23 cellular contexts compared by ENCODE assay signal in genomic region chr13:28229522-28229921, GRCh38.
"Had no signal": no experiment of that assay in that cellular context is flagged by ENCODE, and none has a peak within 500 bp of the region (broad histone marks: within the 10 kb centered on the region; RNA-seq: fewer than 3 reads in every experiment).

No MANE protein-coding gene starts in this region.

- H3K4me3 ChIP-seq: esophagus squamous epithelium, gastrocnemius medialis, mucosa of descending colon had no signal

- H3K4me3 Mint-ChIP-seq: activated naive CD4-positive, alpha-beta T cell treated with anti-CD3 and anti-CD28 coated beads, Interleukin-2, amount 10 ng/mL, durations not matched to agents 7 days and 5 days; activated T-cell treated with anti-CD3 and anti-CD28 coated beads, Interleukin-2, amount 50 U/mL, for 72 hours; neural crest cell; T-helper 1 cell treated with Interleukin-12 subunit alpha and Interleukin-12 subunit beta and Interleukin-4 antibody, amounts not matched to agents 30 μg/mL and 1 μg/mL, for 36 hours had no signal

- H3K27me3 Mint-ChIP-seq: activated naive CD4-positive, alpha-beta T cell treated with anti-CD3 and anti-CD28 coated beads, Interleukin-2, amount 10 ng/mL, durations not matched to agents 7 days and 5 days had no signal

- H3K27ac Mint-ChIP-seq: activated naive CD4-positive, alpha-beta T cell treated with anti-CD3 and anti-CD28 coated beads, Interleukin-2, amount 10 ng/mL, durations not matched to agents 7 days and 5 days; activated T-cell treated with anti-CD3 and anti-CD28 coated beads, Interleukin-2, amount 50 U/mL, for 72 hours; T-helper 1 cell treated with Interleukin-12 subunit alpha and Interleukin-12 subunit beta and Interleukin-4 antibody, amounts not matched to agents 30 μg/mL and 1 μg/mL, for 36 hours had no signal

- ATAC-seq: activated T-cell treated with anti-CD3 and anti-CD28 coated beads, Interleukin-2, amount 50 U/mL, for 72 hours; gastrocnemius medialis; left cardiac atrium; mucosa of descending colon had no signal

- H3K27ac ChIP-seq: esophagus squamous epithelium, gastrocnemius medialis had no signal

- DNase-seq: activated CD4-positive, alpha-beta T cell treated with anti-CD3 and anti-CD28 coated beads for 4 hours; activated CD4-positive, alpha-beta T cell treated with anti-CD3 and anti-CD28 coated beads, Interleukin-2, amount 50 U/mL, for 48 hours; activated CD4-positive, CD25-positive, alpha-beta regulatory T cell; activated CD8-positive, alpha-beta memory T cell treated with anti-CD3 and anti-CD28 coated beads, Interleukin-2, amount 50 U/mL, for 48 hours; activated effector memory CD4-positive, alpha-beta T cell treated with Interleukin-2 at 50 U/mL for 16 hours; activated naive CD4-positive, alpha-beta T cell treated with anti-CD3 and anti-CD28 coated beads, Interleukin-2, amount 10 ng/mL, durations not matched to agents 7 days and 5 days; activated T-cell treated with anti-CD3 and anti-CD28 coated beads, Interleukin-2, amount 50 U/mL, for 72 hours; aorta; central memory CD4-positive, alpha-beta T cell; dermis blood vessel endothelial cell; effector CD8-positive, alpha-beta T cell; esophagus squamous epithelium; gastrocnemius medialis; hypothalamus; islet precursor cell; left cardiac atrium; mesenchymal stem cell; mucosa of descending colon; posterior cingulate gyrus; stimulated activated CD4-positive, alpha-beta T cell treated with anti-CD3 and anti-CD28 coated beads, Interleukin-4, amount 100 ng/mL, for 1 hour; stimulated activated naive CD4-positive, alpha-beta T cell had no signal

- H3K27me3 ChIP-seq: gastrocnemius medialis had no signal

- H3K4me1 ChIP-seq: esophagus squamous epithelium, gastrocnemius medialis had no signal

- H3K4me1 Mint-ChIP-seq: activated naive CD4-positive, alpha-beta T cell treated with anti-CD3 and anti-CD28 coated beads, Interleukin-2, amount 10 ng/mL, durations not matched to agents 7 days and 5 days; neural crest cell had no signal

- H3K9me3 Mint-ChIP-seq: activated naive CD4-positive, alpha-beta T cell treated with anti-CD3 and anti-CD28 coated beads, Interleukin-2, amount 10 ng/mL, durations not matched to agents 7 days and 5 days; activated T-cell treated with anti-CD3 and anti-CD28 coated beads, Interleukin-2, amount 50 U/mL, for 72 hours; neural crest cell; T-helper 1 cell treated with Interleukin-12 subunit alpha and Interleukin-12 subunit beta and Interleukin-4 antibody, amounts not matched to agents 30 μg/mL and 1 μg/mL, for 36 hours had no signal

- H3K9me3 ChIP-seq: esophagus squamous epithelium, gastrocnemius medialis, mucosa of descending colon had no signal
